In the genomic region with DNA sequence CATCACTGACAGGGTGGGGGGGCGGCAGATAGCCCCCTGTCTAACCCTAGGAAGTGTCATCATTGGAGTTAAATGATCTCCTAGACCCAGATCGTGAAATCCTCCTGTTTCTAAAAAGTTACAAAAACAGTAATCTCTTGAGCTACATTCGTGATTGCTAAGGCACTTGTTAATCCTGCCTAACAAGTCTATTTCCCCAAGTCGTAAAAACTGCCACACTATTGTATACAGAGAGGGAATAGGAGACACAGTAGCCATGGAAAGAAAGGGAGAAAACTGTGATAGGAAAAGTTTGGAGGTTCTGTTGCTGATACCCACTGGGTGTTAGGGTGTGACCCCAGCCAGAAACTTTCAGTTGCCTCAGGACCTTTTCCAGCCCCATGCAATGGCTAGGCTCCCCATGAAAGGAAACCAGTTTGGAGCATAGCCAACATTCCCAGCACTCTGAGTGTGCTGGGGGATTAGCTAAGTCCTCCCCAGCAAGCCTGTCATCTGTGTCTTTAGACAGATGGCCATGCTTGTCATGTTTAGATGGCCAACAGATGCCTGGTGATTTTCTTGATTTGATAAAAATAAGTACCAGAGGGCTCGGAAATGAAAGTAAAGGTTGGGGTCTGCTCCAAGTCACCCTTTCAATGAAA, we compare ENCODE assay signal across 25 cellular contexts.
DNase-seq lines count a peak whose midpoint lies in the region; ATAC-seq and TF ChIP-seq lines count a peak whose summit lies in the region.
"Had no signal": no experiment of that assay in that cellular context is flagged by ENCODE, and none has a peak within 500 bp of the region (broad histone marks: within the 10 kb centered on the region; RNA-seq: fewer than 3 reads in every experiment).

No MANE protein-coding gene starts in this region.

- H3K4me2 ChIP-seq in MM.1S (ENCODE audit: low read depth, low read length), result no peak overlapping the region

- POLR2A ChIA-PET in activated CD8-positive, alpha-beta T cell treated with anti-CD3 and anti-CD28 coated beads, Interleukin-2, amount 10 ng/mL, durations not matched to agents 7 days and 5 days (lab: Charles Lee), result no interaction called here

- H3K9me3 Mint-ChIP-seq in activated CD8-positive, alpha-beta T cell treated with anti-CD3 and anti-CD28 coated beads, Interleukin-2, amount 10 ng/mL, durations not matched to agents 7 days and 5 days (ENCODE audit: insufficient read depth), result no peaks in the 10 kb centered on the region

- H3K27ac ChIP-seq in MM.1S (ENCODE audit: low read length), result no peak overlapping the region
- H3K27ac ChIP-seq: 22Rv1, cardiac muscle cell, transverse colon had no signal

- CTCF ChIA-PET in activated CD8-positive, alpha-beta T cell treated with anti-CD3 and anti-CD28 coated beads, Interleukin-2, amount 10 ng/mL, durations not matched to agents 7 days and 5 days (lab: Charles Lee), result no interaction called here

- H3K27ac Mint-ChIP-seq in activated CD8-positive, alpha-beta T cell treated with anti-CD3 and anti-CD28 coated beads, Interleukin-2, amount 10 ng/mL, durations not matched to agents 7 days and 5 days, result no peak overlapping the region
- H3K27ac Mint-ChIP-seq: activated naive CD4-positive, alpha-beta T cell treated with anti-CD3 and anti-CD28 coated beads for 36 hours; dendritic cell treated with granulocyte-macrophage colony-stimulating factor and Interleukin-4, amounts not matched to agents 40 ng/mL and 50 ng/mL, for 4 days; H9; naive thymus-derived CD8-positive, alpha-beta T cell; stimulated activated naive CD8-positive, alpha-beta T cell treated with anti-CD3 and anti-CD28 coated beads, Interleukin-15, amount 100 ng/mL, for 72 hours had no signal

- ATAC-seq in activated CD8-positive, alpha-beta T cell treated with anti-CD3 and anti-CD28 coated beads, Interleukin-2, amount 10 ng/mL, durations not matched to agents 7 days and 5 days, result no peak
- ATAC-seq: left colon; naive thymus-derived CD8-positive, alpha-beta T cell; stimulated activated naive CD8-positive, alpha-beta T cell treated with anti-CD3 and anti-CD28 coated beads, Interleukin-15, amount 100 ng/mL, for 72 hours had no signal

- no peak overlapping the region for H3K9ac ChIP-seq in MM.1S (ENCODE audit: low read length)

- H3K4me1 Mint-ChIP-seq in activated CD8-positive, alpha-beta T cell treated with anti-CD3 and anti-CD28 coated beads, Interleukin-2, amount 10 ng/mL, durations not matched to agents 7 days and 5 days (ENCODE audit: low read depth), result no peaks in the 10 kb centered on the region
- H3K4me1 Mint-ChIP-seq: H9; naive thymus-derived CD8-positive, alpha-beta T cell; stimulated activated naive CD8-positive, alpha-beta T cell treated with anti-CD3 and anti-CD28 coated beads, Interleukin-15, amount 100 ng/mL, for 72 hours had no signal

- H3K4me1 ChIP-seq in MM.1S (ENCODE audit: low read length), result no peaks in the 10 kb centered on the region
- H3K4me1 ChIP-seq: transverse colon had no signal

- no peak for TF ChIP-seq CTCF in MM.1S (IDR thresholded peaks at IDR 0.05; ENCODE audit: low read length)

- H3K79me2 ChIP-seq in MM.1S (ENCODE audit: low read length), result no peaks in the 10 kb centered on the region

- H3K36me3 Mint-ChIP-seq in activated CD8-positive, alpha-beta T cell treated with anti-CD3 and anti-CD28 coated beads, Interleukin-2, amount 10 ng/mL, durations not matched to agents 7 days and 5 days (ENCODE audit: low read depth), result no peaks in the 10 kb centered on the region
- H3K36me3 Mint-ChIP-seq: naive thymus-derived CD8-positive, alpha-beta T cell had no signal

- no peaks in the 10 kb centered on the region for H3K27me3 Mint-ChIP-seq in activated CD8-positive, alpha-beta T cell treated with anti-CD3 and anti-CD28 coated beads, Interleukin-2, amount 10 ng/mL, durations not matched to agents 7 days and 5 days (ENCODE audit: low read depth)
- H3K27me3 Mint-ChIP-seq: dendritic cell treated with granulocyte-macrophage colony-stimulating factor and Interleukin-4, amounts not matched to agents 40 ng/mL and 50 ng/mL, for 4 days; stimulated activated naive CD8-positive, alpha-beta T cell treated with anti-CD3 and anti-CD28 coated beads, Interleukin-15, amount 100 ng/mL, for 72 hours had no signal

- no peak overlapping the region for H2AFZ ChIP-seq in MM.1S (ENCODE audit: low read length)

- H3K27me3 ChIP-seq in MG63 (no peaks in the 10 kb centered on the region), MM.1S (replicated peaks; ENCODE audit: insufficient read depth, low read length) (no peaks in the 10 kb centered on the region)
- H3K27me3 ChIP-seq: cardiac muscle cell, transverse colon had no signal

- peak; percentile 12 for DNase-seq in DMS 273 (lab: John Stamatoyannopoulos, UW; ENCODE audit: unreplicated experiment)
- DNase-seq in DMS 273 treated with DMSO at 0.1 percent for 48 hours (lab: John Stamatoyannopoulos, UW), result no peak
- peak; percentile 10 for DNase-seq in MG63
- peak; percentile 18 for DNase-seq in amniotic epithelial cell (ENCODE audit: low read depth)
- peak; percentile 3 for DNase-seq in renal cortical epithelial cell (ENCODE audit: low read depth)
- no peak for DNase-seq in NCI-H510A treated with DMSO at 0.1 percent for 48 hours (lab: John Stamatoyannopoulos, UW)
- DNase-seq in activated CD8-positive, alpha-beta T cell treated with anti-CD3 and anti-CD28 coated beads, Interleukin-2, amount 10 ng/mL, durations not matched to agents 7 days and 5 days, result no peak
- DNase-seq in MM.1S, result no peak
- DNase-seq: activated naive CD4-positive, alpha-beta T cell treated with anti-CD3 and anti-CD28 coated beads for 36 hours; activated T-cell treated with anti-CD3 and anti-CD28 coated beads, Interleukin-2, amount 50 U/mL, for 48 hours; AML-193; amygdala; H9; KG1; left colon; mesenchymal stem cell; naive thymus-derived CD8-positive, alpha-beta T cell; NCI-H1105; NCI-H2081; stimulated activated naive CD8-positive, alpha-beta T cell treated with anti-CD3 and anti-CD28 coated beads, Interleukin-15, amount 100 ng/mL, for 72 hours; T-helper 9 cell; transverse colon had no signal

- H3F3A ChIP-seq in MM.1S (ENCODE audit: insufficient read depth, low read length), result no peaks in the 10 kb centered on the region

- H3K4me3 Mint-ChIP-seq in activated CD8-positive, alpha-beta T cell treated with anti-CD3 and anti-CD28 coated beads, Interleukin-2, amount 10 ng/mL, durations not matched to agents 7 days and 5 days, result no peak overlapping the region
- H3K4me3 Mint-ChIP-seq: activated naive CD4-positive, alpha-beta T cell treated with anti-CD3 and anti-CD28 coated beads for 36 hours; dendritic cell treated with granulocyte-macrophage colony-stimulating factor and Interleukin-4, amounts not matched to agents 40 ng/mL and 50 ng/mL, for 4 days; H9; naive thymus-derived CD8-positive, alpha-beta T cell; stimulated activated naive CD8-positive, alpha-beta T cell treated with anti-CD3 and anti-CD28 coated beads, Interleukin-15, amount 100 ng/mL, for 72 hours had no signal

- H3K36me3 ChIP-seq in MG63 (no peaks in the 10 kb centered on the region), MM.1S (replicated peaks; ENCODE audit: insufficient read depth, low read length) (no peaks in the 10 kb centered on the region)
- H3K36me3 ChIP-seq: cardiac muscle cell, transverse colon had no signal

- H4K20me1 ChIP-seq in MM.1S (ENCODE audit: insufficient read depth, low read length), result no peaks in the 10 kb centered on the region

- H3K9me3 ChIP-seq in MG63 (no peaks in the 10 kb centered on the region), MM.1S (replicated peaks; ENCODE audit: insufficient read depth, low read length) (no peaks in the 10 kb centered on the region)
- H3K9me3 ChIP-seq: transverse colon had no signal

- no peaks in the 10 kb centered on the region for H3K9me2 ChIP-seq in MM.1S (replicated peaks; ENCODE audit: insufficient read depth, low read length)

- no peak overlapping the region for H3K4me3 ChIP-seq in MG63
- no peak overlapping the region for H3K4me3 ChIP-seq in MM.1S (ENCODE audit: low read length)
- H3K4me3 ChIP-seq: cardiac muscle cell, transverse colon had no signal

Comparison
In these comparisons a context has a peak if more than half of its experiments do, and no peak if none do; other contexts are left out.
1. DNase-seq: peak in DMS 273 (single experiment), MG63 (single experiment), amniotic epithelial cell (single experiment) and renal cortical epithelial cell (single experiment); none in DMS 273 treated with DMSO at 0.1 percent for 48 hours (single experiment), NCI-H510A treated with DMSO at 0.1 percent for 48 hours (single experiment), activated CD8-positive, alpha-beta T cell treated with anti-CD3 and anti-CD28 coated beads, Interleukin-2, amount 10 ng/mL, durations not matched to agents 7 days and 5 days (single experiment) and MM.1S (single experiment).